Comparison of ENCODE assay signal across 12 cellular contexts in genomic region chr10:306654-307185, GRCh38.
A peak's percentile ranks its signal among the peaks of the same experiment; 100 is the strongest.
DNase-seq lines count a peak whose midpoint lies in the region; ATAC-seq and TF ChIP-seq lines count a peak whose summit lies in the region.
"Had no signal": no experiment of that assay in that cellular context is flagged by ENCODE, and none has a peak within 500 bp of the region (broad histone marks: within the 10 kb centered on the region; RNA-seq: fewer than 3 reads in every experiment).

No MANE protein-coding gene starts in this region.

- H3K27ac Mint-ChIP-seq in activated naive CD8-positive, alpha-beta T cell treated with anti-CD3 and anti-CD28 coated beads, Interleukin-2, amount 50 U/mL, for 24 hours = no peak overlapping the region
- H3K27ac Mint-ChIP-seq in activated CD8-positive, alpha-beta memory T cell treated with anti-CD3 and anti-CD28 coated beads, Interleukin-2, amount 10 ng/mL, durations not matched to agents 7 days and 5 days = no peak overlapping the region
- H3K27ac Mint-ChIP-seq: activated T-cell treated with anti-CD3 and anti-CD28 coated beads, Interleukin-2, amount 50 U/mL, for 24 hours had no signal

- no peaks in the 10 kb centered on the region for H3K36me3 Mint-ChIP-seq in activated naive CD8-positive, alpha-beta T cell treated with anti-CD3 and anti-CD28 coated beads, Interleukin-2, amount 50 U/mL, for 24 hours (ENCODE audit: low read depth)
- H3K36me3 Mint-ChIP-seq in activated CD8-positive, alpha-beta memory T cell treated with anti-CD3 and anti-CD28 coated beads, Interleukin-2, amount 10 ng/mL, durations not matched to agents 7 days and 5 days = no peaks in the 10 kb centered on the region

- peaks cover 0 to 16% (median 4%) of the 10 kb centered on the region in 11 experiments; a peak in 8 of 22 replicates for H3K36me3 ChIP-seq in BLaER1 treated with 17β-estradiol and CSF1 and Interleukin-3, amounts not matched to agents 10 nM and 100 nM
- H3K36me3 ChIP-seq in mucosa of descending colon (ENCODE audit: low read depth) (no peaks in the 10 kb centered on the region), left lung (no peaks in the 10 kb centered on the region)

- H3K27me3 ChIP-seq in BLaER1 treated with 17β-estradiol and CSF1 and Interleukin-3, amounts not matched to agents 10 nM and 100 nM = no peaks in the 10 kb centered on the region
- H3K27me3 ChIP-seq in left lung (no peaks in the 10 kb centered on the region), dorsolateral prefrontal cortex (no peaks in the 10 kb centered on the region)

- peak overlapping the region; percentile 51 to 90 (median 85) for H3K4me2 ChIP-seq in BLaER1 treated with 17β-estradiol and CSF1 and Interleukin-3, amounts not matched to agents 10 nM and 100 nM

- DNase-seq in activated naive CD8-positive, alpha-beta T cell treated with anti-CD3 and anti-CD28 coated beads, Interleukin-2, amount 50 U/mL, for 24 hours = no peak
- DNase-seq in mucosa of descending colon (no peak), left lung (no peak), dorsolateral prefrontal cortex (no peak)
- no peak for DNase-seq in activated CD8-positive, alpha-beta memory T cell treated with anti-CD3 and anti-CD28 coated beads, Interleukin-2, amount 10 ng/mL, durations not matched to agents 7 days and 5 days
- no peak for DNase-seq in stimulated activated CD4-positive, alpha-beta T cell treated with anti-CD3 and anti-CD28 coated beads, Interleukin-4, amount 100 ng/mL, for 4 hours
- DNase-seq: activated T-cell treated with anti-CD3 and anti-CD28 coated beads, Interleukin-2, amount 50 U/mL, for 24 hours; hippocampal formation; NCI-H1930 had no signal

- CTCF ChIA-PET in activated CD8-positive, alpha-beta memory T cell treated with anti-CD3 and anti-CD28 coated beads, Interleukin-2, amount 10 ng/mL, durations not matched to agents 7 days and 5 days (lab: Charles Lee) = no interaction called here

- ATAC-seq in HG03139 (IDR thresholded peaks at IDR 0.05; ENCODE audit: unreplicated experiment) (peak; percentile 53), mucosa of descending colon (peak; percentile 19), left lung (no peak)
- ATAC-seq in activated naive CD8-positive, alpha-beta T cell treated with anti-CD3 and anti-CD28 coated beads, Interleukin-2, amount 50 U/mL, for 24 hours = no peak
- ATAC-seq in activated CD8-positive, alpha-beta memory T cell treated with anti-CD3 and anti-CD28 coated beads, Interleukin-2, amount 10 ng/mL, durations not matched to agents 7 days and 5 days = no peak

- H3K4me1 ChIP-seq in BLaER1 treated with 17β-estradiol and CSF1 and Interleukin-3, amounts not matched to agents 10 nM and 100 nM = peaks cover 35 to 53% (median 47%) of the 10 kb centered on the region in 10 experiments
- H3K4me1 ChIP-seq in mucosa of descending colon (ENCODE audit: low read depth) = peaks cover 4% of the 10 kb centered on the region
- H3K4me1 ChIP-seq in left lung = no peaks in the 10 kb centered on the region

- H3K27ac ChIP-seq in BLaER1 treated with 17β-estradiol and CSF1 and Interleukin-3, amounts not matched to agents 10 nM and 100 nM = peak overlapping the region in 8 of 11 experiments; percentile 12 to 74 (median 54); a peak in 15 of 22 replicates
- H3K27ac ChIP-seq in left lung = no peak overlapping the region
- H3K27ac ChIP-seq in dorsolateral prefrontal cortex = no peak overlapping the region
- H3K27ac ChIP-seq: VCaP had no signal

- H3K9me3 ChIP-seq in BLaER1 treated with 17β-estradiol and CSF1 and Interleukin-3, amounts not matched to agents 10 nM and 100 nM (replicated peaks in 1 of 11) = 0 out of 22 replicates have a peak, but pooled peaks cover 0 to 4% (median 0%) of the 10 kb centered on the region in 11 experiments
- no peaks in the 10 kb centered on the region for H3K9me3 ChIP-seq in mucosa of descending colon
- H3K9me3 ChIP-seq in left lung = no peaks in the 10 kb centered on the region

- peak overlapping the region in 1 of 10 experiments; percentile 10; a peak in 3 of 20 replicates for H3K4me3 ChIP-seq in BLaER1 treated with 17β-estradiol and CSF1 and Interleukin-3, amounts not matched to agents 10 nM and 100 nM
- H3K4me3 ChIP-seq in mucosa of descending colon = no peak overlapping the region
- no peak overlapping the region for H3K4me3 ChIP-seq in left lung
- H3K4me3 ChIP-seq in dorsolateral prefrontal cortex = no peak overlapping the region

- no peak for TF ChIP-seq CTCF in mucosa of descending colon (IDR thresholded peaks at IDR 0.05)
- no peak for TF ChIP-seq CTCF in left lung (IDR thresholded peaks at IDR 0.05)
- TF ChIP-seq CTCF in dorsolateral prefrontal cortex (IDR thresholded peaks at IDR 0.05 in 54 of 56, conservative IDR thresholded peaks at IDR 0.05 in 2 of 56; ENCODE audit: low read depth in 1 of 56, partially characterized antibody in 56 of 56) = no peak

- peak overlapping the region; percentile 14 for H3K4me3 Mint-ChIP-seq in activated naive CD8-positive, alpha-beta T cell treated with anti-CD3 and anti-CD28 coated beads, Interleukin-2, amount 50 U/mL, for 24 hours
- no peak overlapping the region for H3K4me3 Mint-ChIP-seq in activated CD8-positive, alpha-beta memory T cell treated with anti-CD3 and anti-CD28 coated beads, Interleukin-2, amount 10 ng/mL, durations not matched to agents 7 days and 5 days
- H3K4me3 Mint-ChIP-seq: activated T-cell treated with anti-CD3 and anti-CD28 coated beads, Interleukin-2, amount 50 U/mL, for 24 hours had no signal

- intact Hi-C loops in mucosa of descending colon (cut with DNase I, micrococcal nuclease) (no loop called here), left lung (cut with DNase I) (no loop called here), dorsolateral prefrontal cortex (cut with DNase I) (no loop called here)

- peaks cover 11% of the 10 kb centered on the region for H3K4me1 Mint-ChIP-seq in activated naive CD8-positive, alpha-beta T cell treated with anti-CD3 and anti-CD28 coated beads, Interleukin-2, amount 50 U/mL, for 24 hours
- peaks cover 12% of the 10 kb centered on the region for H3K4me1 Mint-ChIP-seq in activated CD8-positive, alpha-beta memory T cell treated with anti-CD3 and anti-CD28 coated beads, Interleukin-2, amount 10 ng/mL, durations not matched to agents 7 days and 5 days

- H3K27me3 Mint-ChIP-seq in activated naive CD8-positive, alpha-beta T cell treated with anti-CD3 and anti-CD28 coated beads, Interleukin-2, amount 50 U/mL, for 24 hours = no peaks in the 10 kb centered on the region
- H3K27me3 Mint-ChIP-seq in activated CD8-positive, alpha-beta memory T cell treated with anti-CD3 and anti-CD28 coated beads, Interleukin-2, amount 10 ng/mL, durations not matched to agents 7 days and 5 days = peaks cover 2% of the 10 kb centered on the region
- H3K27me3 Mint-ChIP-seq: activated T-cell treated with anti-CD3 and anti-CD28 coated beads, Interleukin-2, amount 50 U/mL, for 24 hours had no signal

- H4K20me1 ChIP-seq in BLaER1 treated with 17β-estradiol and CSF1 and Interleukin-3, amounts not matched to agents 10 nM and 100 nM = no peaks in the 10 kb centered on the region

- peak overlapping the region in 6 of 11 experiments; percentile 17 to 54 (median 44); a peak in 9 of 22 replicates for H3K9ac ChIP-seq in BLaER1 treated with 17β-estradiol and CSF1 and Interleukin-3, amounts not matched to agents 10 nM and 100 nM

- no peaks in the 10 kb centered on the region for H3K9me3 Mint-ChIP-seq in activated naive CD8-positive, alpha-beta T cell treated with anti-CD3 and anti-CD28 coated beads, Interleukin-2, amount 50 U/mL, for 24 hours
- H3K9me3 Mint-ChIP-seq in activated CD8-positive, alpha-beta memory T cell treated with anti-CD3 and anti-CD28 coated beads, Interleukin-2, amount 10 ng/mL, durations not matched to agents 7 days and 5 days (ENCODE audit: low read depth) = no peaks in the 10 kb centered on the region
- H3K9me3 Mint-ChIP-seq: activated T-cell treated with anti-CD3 and anti-CD28 coated beads, Interleukin-2, amount 50 U/mL, for 24 hours had no signal

Comparison
In these comparisons a context has a peak if more than half of its experiments do, and no peak if none do; other contexts are left out.
1. H3K27ac ChIP-seq: peak in BLaER1 treated with 17β-estradiol and CSF1 and Interleukin-3, amounts not matched to agents 10 nM and 100 nM (8 of 11); none in left lung (0 of 2) and dorsolateral prefrontal cortex (0 of 59).
2. ATAC-seq: peak in HG03139 (single experiment) and mucosa of descending colon (single experiment); none in activated naive CD8-positive, alpha-beta T cell treated with anti-CD3 and anti-CD28 coated beads, Interleukin-2, amount 50 U/mL, for 24 hours (single experiment), activated CD8-positive, alpha-beta memory T cell treated with anti-CD3 and anti-CD28 coated beads, Interleukin-2, amount 10 ng/mL, durations not matched to agents 7 days and 5 days (single experiment) and left lung (single experiment).